1 cellular context compared by ENCODE assay signal in the genomic region with DNA sequence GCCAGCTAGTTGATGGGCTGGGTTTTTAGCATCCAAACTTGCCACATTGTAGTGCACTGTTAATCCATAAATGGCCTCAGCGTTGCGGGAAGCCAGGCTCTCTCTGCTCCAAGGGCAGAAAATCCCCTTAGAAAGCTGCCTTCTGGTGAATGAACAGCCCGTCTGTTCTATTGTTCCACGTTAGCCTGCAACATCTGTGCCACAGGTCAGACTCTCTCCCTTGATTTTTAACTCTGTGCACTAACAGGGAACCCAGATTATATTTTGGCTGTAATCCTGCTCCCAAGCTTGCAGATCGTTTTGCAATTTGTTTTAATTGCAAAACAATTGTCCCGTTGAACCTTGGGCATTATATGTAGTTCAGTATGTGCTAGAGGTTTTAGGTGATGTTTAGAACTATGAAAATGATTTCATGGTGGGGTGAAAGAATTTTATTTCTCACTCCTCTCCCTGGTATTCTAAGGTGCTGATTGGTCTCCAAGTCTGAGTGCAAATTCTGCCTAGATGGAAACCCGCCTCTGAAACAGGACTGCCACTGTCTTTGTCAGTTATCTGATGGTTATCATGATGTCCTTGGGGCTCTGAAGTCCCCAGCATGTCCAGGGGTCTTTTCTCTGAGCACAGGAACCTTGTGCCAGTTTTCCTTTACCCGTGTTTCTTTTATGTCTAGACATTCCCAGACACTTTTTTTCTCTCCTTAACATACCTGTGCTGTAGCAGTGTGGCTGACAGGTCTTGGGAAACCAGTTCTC.
TF ChIP-seq lines count a peak whose summit lies in the region.

No MANE protein-coding gene starts in this region.

TF ChIP-seq in IMR-90, 13 proteins besides CTCF, POLR2A, EP300 and RAD21:
- TF ChIP-seq RCOR1 (IDR thresholded peaks at IDR 0.05; ENCODE audit: insufficient replicate concordance, low read length) (no peak), SMC3 (IDR thresholded peaks at IDR 0.05; ENCODE audit: low read depth, low read length) (no peak), CEBPB (IDR thresholded peaks at IDR 0.05; ENCODE audit: low read depth, low read length) (no peak), MXI1 (IDR thresholded peaks at IDR 0.05; ENCODE audit: borderline replicate concordance, low read depth, low read length) (no peak)
